In genomic region chr11:72231396-72232259, GRCh38 we compare ENCODE assay signal across 29 cellular contexts. TPM values are rescaled to one million over a fixed set of nuclear protein-coding genes. Genes with fewer than 3 reads are reported as not detected.
DNase-seq lines count a peak whose midpoint lies in the region; ATAC-seq and TF ChIP-seq lines count a peak whose summit lies in the region.
"Had no signal": no experiment of that assay in that cellular context is flagged by ENCODE, and none has a peak within 500 bp of the region (broad histone marks: within the 10 kb centered on the region; RNA-seq: fewer than 3 reads in every experiment).

No MANE protein-coding gene starts in this region.

- H3K36me3 ChIP-seq in H7 (replicated peaks; ENCODE audit: control insufficient read depth, insufficient read depth, low read length) (peaks cover 54% of the 10 kb centered on the region), heart right ventricle (peaks cover 0 to 99% (median 70%) of the 10 kb centered on the region in 9 donors)

- intact Hi-C loops in heart right ventricle (cut with DNase I), result loop anchor here in 2 of 10 donors (10.0 kb wide), 2 partner anchors 183 to 217 kb away; no protein-coding TSS in a partner anchor
- intact Hi-C loops in activated naive CD4-positive, alpha-beta T cell treated with anti-CD3 and anti-CD28 coated beads for 36 hours (cut with micrococcal nuclease), result no loop called here

- peaks cover 0 to 49% (median 10%) of the 10 kb centered on the region in 9 donors for H3K4me1 ChIP-seq in heart right ventricle

- ATAC-seq in heart right ventricle (peak; percentile 20 to 67 (median 43)), GM18873 (IDR thresholded peaks at IDR 0.05; ENCODE audit: low FRiP score, unreplicated experiment) (no peak), HG03378 (IDR thresholded peaks at IDR 0.05; ENCODE audit: unreplicated experiment) (no peak)
- no peak for ATAC-seq in stimulated activated effector memory CD8-positive, alpha-beta T cell treated with anti-CD3 and anti-CD28 coated beads, Interleukin-12 subunit alpha, Interleukin-12 subunit beta, amount 100 ng/mL, for 72 hours
- ATAC-seq: activated T-cell treated with anti-CD3 and anti-CD28 coated beads, Interleukin-2, amount 50 U/mL, for 72 hours; left colon; T-helper 17 cell had no signal

- DNase-seq in activated T-cell treated with anti-CD3 and anti-CD28 coated beads, Interleukin-2, amount 50 U/mL, for 24 hours, result no peak
- no peak for DNase-seq in activated T-cell treated with anti-CD3 and anti-CD28 coated beads for 4 hours
- DNase-seq in H7, result peak; percentile 12
- DNase-seq in heart right ventricle, result peak; percentile 66 to 74
- no peak for DNase-seq in stimulated activated effector memory CD8-positive, alpha-beta T cell treated with anti-CD3 and anti-CD28 coated beads, Interleukin-12 subunit alpha, Interleukin-12 subunit beta, amount 100 ng/mL, for 72 hours (ENCODE audit: low spot score in 2 of 2)
- DNase-seq in activated naive CD4-positive, alpha-beta T cell treated with anti-CD3 and anti-CD28 coated beads for 36 hours, result no peak
- DNase-seq: ACHN; activated CD4-positive, alpha-beta T cell treated with anti-CD3 and anti-CD28 coated beads for 4 hours; activated naive CD4-positive, alpha-beta T cell treated with anti-CD3 and anti-CD28 coated beads, Interleukin-2, amount 10 ng/mL, durations not matched to agents 7 days and 5 days; activated T-cell treated with anti-CD3 and anti-CD28 coated beads, Interleukin-2, amount 50 U/mL, for 72 hours; amygdala; esophagus squamous epithelium; foreskin melanocyte; Karpas-422; left colon; mesendoderm; NCI-H1436; NCI-H345; NCI-H82; T-helper 17 cell; trophoblast cell had no signal

- H3K27me3 Mint-ChIP-seq in activated T-cell treated with anti-CD3 and anti-CD28 coated beads, Interleukin-2, amount 50 U/mL, for 24 hours, result no peaks in the 10 kb centered on the region
- no peaks in the 10 kb centered on the region for H3K27me3 Mint-ChIP-seq in activated naive CD4-positive, alpha-beta T cell treated with anti-CD3 and anti-CD28 coated beads for 36 hours (ENCODE audit: low read depth)
- H3K27me3 Mint-ChIP-seq: activated naive CD4-positive, alpha-beta T cell treated with anti-CD3 and anti-CD28 coated beads, Interleukin-2, amount 10 ng/mL, durations not matched to agents 7 days and 5 days; T-helper 17 cell had no signal

- H3K27ac Mint-ChIP-seq in activated T-cell treated with anti-CD3 and anti-CD28 coated beads, Interleukin-2, amount 50 U/mL, for 24 hours, result peak overlapping the region; percentile 29
- peak overlapping the region; percentile 74 for H3K27ac Mint-ChIP-seq in stimulated activated effector memory CD8-positive, alpha-beta T cell treated with anti-CD3 and anti-CD28 coated beads, Interleukin-12 subunit alpha, Interleukin-12 subunit beta, amount 100 ng/mL, for 72 hours
- H3K27ac Mint-ChIP-seq in activated naive CD4-positive, alpha-beta T cell treated with anti-CD3 and anti-CD28 coated beads for 36 hours, result no peak overlapping the region
- H3K27ac Mint-ChIP-seq: activated naive CD4-positive, alpha-beta T cell treated with anti-CD3 and anti-CD28 coated beads, Interleukin-2, amount 10 ng/mL, durations not matched to agents 7 days and 5 days; activated T-cell treated with anti-CD3 and anti-CD28 coated beads, Interleukin-2, amount 50 U/mL, for 72 hours; T-helper 17 cell had no signal

- no peak overlapping the region for H3K4me3 ChIP-seq in H7 (ENCODE audit: insufficient read depth, low read depth, low read length)
- no peak overlapping the region for H3K4me3 ChIP-seq in heart right ventricle
- H3K4me3 ChIP-seq: esophagus squamous epithelium, SK-N-MC had no signal

- CTCF ChIA-PET in activated naive CD4-positive, alpha-beta T cell treated with anti-CD3 and anti-CD28 coated beads for 36 hours (lab: Charles Lee), result no interaction called here

- no peaks in the 10 kb centered on the region for H3K9me3 ChIP-seq in heart right ventricle
- H3K9me3 ChIP-seq: esophagus squamous epithelium had no signal

- TF ChIP-seq CTCF in heart right ventricle (IDR thresholded peaks at IDR 0.05), result no peak

- H3K9me3 Mint-ChIP-seq in activated T-cell treated with anti-CD3 and anti-CD28 coated beads, Interleukin-2, amount 50 U/mL, for 24 hours, result no peaks in the 10 kb centered on the region
- H3K9me3 Mint-ChIP-seq in stimulated activated effector memory CD8-positive, alpha-beta T cell treated with anti-CD3 and anti-CD28 coated beads, Interleukin-12 subunit alpha, Interleukin-12 subunit beta, amount 100 ng/mL, for 72 hours, result no peaks in the 10 kb centered on the region
- no peaks in the 10 kb centered on the region for H3K9me3 Mint-ChIP-seq in activated naive CD4-positive, alpha-beta T cell treated with anti-CD3 and anti-CD28 coated beads for 36 hours
- H3K9me3 Mint-ChIP-seq: activated naive CD4-positive, alpha-beta T cell treated with anti-CD3 and anti-CD28 coated beads, Interleukin-2, amount 10 ng/mL, durations not matched to agents 7 days and 5 days; activated T-cell treated with anti-CD3 and anti-CD28 coated beads, Interleukin-2, amount 50 U/mL, for 72 hours had no signal

- H3K27ac ChIP-seq in heart right ventricle, result peak overlapping the region in 4 of 10 donors; percentile 5 to 42 (median 32)
- H3K27ac ChIP-seq: esophagus squamous epithelium, SK-N-MC had no signal

- H3K4me3 Mint-ChIP-seq in activated T-cell treated with anti-CD3 and anti-CD28 coated beads, Interleukin-2, amount 50 U/mL, for 24 hours, result no peak overlapping the region
- no peak overlapping the region for H3K4me3 Mint-ChIP-seq in stimulated activated effector memory CD8-positive, alpha-beta T cell treated with anti-CD3 and anti-CD28 coated beads, Interleukin-12 subunit alpha, Interleukin-12 subunit beta, amount 100 ng/mL, for 72 hours
- no peak overlapping the region for H3K4me3 Mint-ChIP-seq in activated naive CD4-positive, alpha-beta T cell treated with anti-CD3 and anti-CD28 coated beads for 36 hours
- H3K4me3 Mint-ChIP-seq: activated naive CD4-positive, alpha-beta T cell treated with anti-CD3 and anti-CD28 coated beads, Interleukin-2, amount 10 ng/mL, durations not matched to agents 7 days and 5 days; activated T-cell treated with anti-CD3 and anti-CD28 coated beads, Interleukin-2, amount 50 U/mL, for 72 hours; T-helper 17 cell had no signal

- H3K27me3 ChIP-seq in H7 (ENCODE audit: control insufficient read depth, insufficient read depth, low read length), result no peaks in the 10 kb centered on the region
- no peaks in the 10 kb centered on the region for H3K27me3 ChIP-seq in heart right ventricle
- H3K27me3 ChIP-seq: esophagus squamous epithelium had no signal

- H3K36me3 Mint-ChIP-seq in activated T-cell treated with anti-CD3 and anti-CD28 coated beads, Interleukin-2, amount 50 U/mL, for 24 hours (ENCODE audit: low read depth), result peaks cover 92% of the 10 kb centered on the region
- peaks cover 65% of the 10 kb centered on the region for H3K36me3 Mint-ChIP-seq in stimulated activated effector memory CD8-positive, alpha-beta T cell treated with anti-CD3 and anti-CD28 coated beads, Interleukin-12 subunit alpha, Interleukin-12 subunit beta, amount 100 ng/mL, for 72 hours
- peaks cover 12% of the 10 kb centered on the region for H3K36me3 Mint-ChIP-seq in activated naive CD4-positive, alpha-beta T cell treated with anti-CD3 and anti-CD28 coated beads for 36 hours (ENCODE audit: low read depth)

- WGBS in heart right ventricle, 2 donors, result 73 to 75% methylated on average over 9 of the region's 9 CpGs

- no peaks in the 10 kb centered on the region for H3K4me1 Mint-ChIP-seq in activated T-cell treated with anti-CD3 and anti-CD28 coated beads, Interleukin-2, amount 50 U/mL, for 24 hours (ENCODE audit: low read depth)
- peaks cover 29% of the 10 kb centered on the region for H3K4me1 Mint-ChIP-seq in stimulated activated effector memory CD8-positive, alpha-beta T cell treated with anti-CD3 and anti-CD28 coated beads, Interleukin-12 subunit alpha, Interleukin-12 subunit beta, amount 100 ng/mL, for 72 hours
- no peaks in the 10 kb centered on the region for H3K4me1 Mint-ChIP-seq in activated naive CD4-positive, alpha-beta T cell treated with anti-CD3 and anti-CD28 coated beads for 36 hours (ENCODE audit: low read depth)
- H3K4me1 Mint-ChIP-seq: activated naive CD4-positive, alpha-beta T cell treated with anti-CD3 and anti-CD28 coated beads, Interleukin-2, amount 10 ng/mL, durations not matched to agents 7 days and 5 days had no signal

RNA-seq across cellular contexts. Expression of gene INPPL1, which starts 7.1 kb away (rescaled TPM):
- 98.6 and 109 TPM in 2 replicates for total RNA-seq in H7 (2014; rRNA removed; shearing (Covaris generic))
- total RNA-seq in heart right ventricle, result 100 to 1,000 TPM in 9 of 10 donors, 10 to 100 TPM in 1; 97.7 to 146 (median 107) TPM
- polyA plus RNA-seq in heart right ventricle, result 100 to 1,000 TPM in 1 of 2 donors, 10 to 100 TPM in 1; 50.1 to 141 TPM
- total RNA-seq in activated naive CD4-positive, alpha-beta T cell treated with anti-CD3 and anti-CD28 coated beads for 36 hours, result 10 to 100 TPM; 67.1 to 74.0 TPM

RNA-seq across cellular contexts. Expression of gene PHOX2A, which starts 12.3 kb away (rescaled TPM):
- total RNA-seq in H7 (2014; rRNA removed; shearing (Covaris generic)), result 2.5 and 2.8 TPM in 2 replicates
- total RNA-seq in heart right ventricle, result not detected
- polyA plus RNA-seq in heart right ventricle, result not detected
- total RNA-seq in activated naive CD4-positive, alpha-beta T cell treated with anti-CD3 and anti-CD28 coated beads for 36 hours, result not detected
- total RNA-seq: activated T-cell treated with anti-CD3 and anti-CD28 coated beads, Interleukin-2, amount 50 U/mL, for 72 hours; bronchial epithelial cell; esophagus squamous epithelium; myocyte; pulmonary artery endothelial cell; skeletal muscle tissue; T-helper 17 cell had no signal
- polyA plus RNA-seq: BJ had no signal

RNA-seq across cellular contexts. Expression of gene FOLR2, which starts 15.0 kb away (rescaled TPM):
- total RNA-seq in H7 (2014; rRNA removed; shearing (Covaris generic)), result not detected in 2 replicates
- 10 to 100 TPM in 7 of 10 donors, 1 to 10 TPM in 3; 7.5 to 84.4 (median 10.8) TPM for total RNA-seq in heart right ventricle
- 10 to 100 TPM in 1 of 2 donors, 1 to 10 TPM in 1; 6.8 to 10.8 TPM for polyA plus RNA-seq in heart right ventricle
- total RNA-seq in activated naive CD4-positive, alpha-beta T cell treated with anti-CD3 and anti-CD28 coated beads for 36 hours, result not detected
- total RNA-seq: activated T-cell treated with anti-CD3 and anti-CD28 coated beads, Interleukin-2, amount 50 U/mL, for 72 hours; bronchial epithelial cell; myocyte; pulmonary artery endothelial cell; T-helper 17 cell had no signal
- polyA plus RNA-seq: BJ had no signal

RNA-seq across cellular contexts. Expression of gene FOLR1, which starts 39.7 kb away (rescaled TPM):
- 0.41 and 1.3 TPM in 2 replicates for total RNA-seq in H7 (2014; rRNA removed; shearing (Covaris generic))
- 1 to 10 TPM in 2 of 10 donors, under 1 TPM in 5, not detected in 3; 0.23 to 1.4 (median 0.59) TPM for total RNA-seq in heart right ventricle
- under 1 TPM; 0.16 to 0.37 TPM for polyA plus RNA-seq in heart right ventricle
- not detected for total RNA-seq in activated naive CD4-positive, alpha-beta T cell treated with anti-CD3 and anti-CD28 coated beads for 36 hours
- total RNA-seq: activated T-cell treated with anti-CD3 and anti-CD28 coated beads, Interleukin-2, amount 50 U/mL, for 72 hours; left colon; pulmonary artery endothelial cell; T-helper 17 cell had no signal

Comparison
In these comparisons a context has a peak if more than half of its experiments do, and no peak if none do; other contexts are left out.
1. DNase-seq: peak in H7 (single experiment) and heart right ventricle (2 of 2); none in activated T-cell treated with anti-CD3 and anti-CD28 coated beads, Interleukin-2, amount 50 U/mL, for 24 hours (single experiment), activated T-cell treated with anti-CD3 and anti-CD28 coated beads for 4 hours (single experiment), stimulated activated effector memory CD8-positive, alpha-beta T cell treated with anti-CD3 and anti-CD28 coated beads, Interleukin-12 subunit alpha, Interleukin-12 subunit beta, amount 100 ng/mL, for 72 hours (0 of 2) and activated naive CD4-positive, alpha-beta T cell treated with anti-CD3 and anti-CD28 coated beads for 36 hours (single experiment).
2. ATAC-seq: peak in heart right ventricle (8 of 8); none in stimulated activated effector memory CD8-positive, alpha-beta T cell treated with anti-CD3 and anti-CD28 coated beads, Interleukin-12 subunit alpha, Interleukin-12 subunit beta, amount 100 ng/mL, for 72 hours (single experiment), GM18873 (single experiment) and HG03378 (single experiment).